ENCODE assay signal across 8 cellular contexts in the genomic region with DNA sequence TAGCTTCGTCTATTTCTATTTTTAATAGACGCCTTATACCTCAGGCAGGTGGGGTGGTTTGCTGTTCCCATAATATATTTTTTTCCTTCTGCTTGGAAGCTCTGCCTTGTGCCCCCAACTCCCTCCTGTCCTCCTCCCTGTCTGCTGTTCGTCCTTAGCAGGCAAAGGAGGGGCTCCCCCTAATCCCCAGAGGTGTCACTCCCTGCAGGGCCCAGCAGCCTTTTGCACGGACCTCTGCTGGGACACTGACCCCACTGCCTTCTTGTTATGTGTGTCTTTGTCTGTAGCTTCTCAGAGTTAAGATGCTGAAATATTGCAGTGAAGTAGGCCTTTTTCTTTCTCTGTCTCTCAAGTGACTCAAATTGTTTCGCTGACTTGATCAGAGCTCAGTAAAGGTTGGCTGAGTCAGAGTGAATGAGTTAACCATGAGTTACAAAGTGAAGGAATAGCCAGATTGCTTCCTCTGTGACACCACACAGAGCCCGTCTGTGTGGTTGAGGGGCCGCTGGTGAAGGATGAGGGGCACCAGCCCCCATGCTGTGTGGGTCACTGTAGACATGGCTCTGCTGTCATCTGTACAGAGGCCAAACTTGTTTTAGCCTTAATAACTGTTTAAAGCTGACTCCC. TPM values are rescaled to one million over a fixed set of nuclear protein-coding genes. Genes with fewer than 3 reads are reported as not detected.
DNase-seq lines count a peak whose midpoint lies in the region; ATAC-seq, FAIRE-seq and TF ChIP-seq lines count a peak whose summit lies in the region.
"Had no signal": no experiment of that assay in that cellular context is flagged by ENCODE, and none has a peak within 500 bp of the region (broad histone marks: within the 10 kb centered on the region; RNA-seq: fewer than 3 reads in every experiment).

No MANE protein-coding gene starts in this region.

- DNase-seq in GM12878 (ENCODE audit: low read depth, low spot score) (no peak), H9 (no peak), SJCRH30 (no peak)
- no peak for DNase-seq in NK-92 treated with Interleukin-12 subunit alpha and Interleukin-12 subunit beta, amount 100 ng/mL, for 24 hours (lab: John Stamatoyannopoulos, UW)
- DNase-seq: left cardiac atrium had no signal

- peaks cover 22% of the 10 kb centered on the region for H3K79me2 ChIP-seq in GM12878 (ENCODE audit: control insufficient read depth, insufficient read depth, low read length)
- no peaks in the 10 kb centered on the region for H3K79me2 ChIP-seq in H9 (ENCODE audit: insufficient read depth, low read length)

- H3K27ac ChIP-seq in GM12878 (ENCODE audit: control insufficient read depth, insufficient read depth) (peak overlapping the region; percentile 17), H9 (ENCODE audit: insufficient read length, low read depth, low read length) (no peak overlapping the region), SJCRH30 (no peak overlapping the region)

- H3K79me1 ChIP-seq in H9 (ENCODE audit: insufficient read depth, low read depth, low read length, poor library complexity, severe bottlenecking) = no peaks in the 10 kb centered on the region

- H3T11ph ChIP-seq in H9 (ENCODE audit: low read length) = no peak overlapping the region

- H3K18ac ChIP-seq in H9 (ENCODE audit: insufficient read length, low read depth, low read length) = no peak overlapping the region

- no peak overlapping the region for H3K23ac ChIP-seq in H9 (ENCODE audit: insufficient read length, low read depth, low read length)

- RAD21 ChIA-PET in GM12878 (lab: Charles Lee; ENCODE audit: unreplicated experiment) = interaction anchor here (0.7 to 4.8 kb wide), 6 partner anchors 10 to 137 kb away, joined by 3 to 35 read pairs (median 4); a partner anchor contains a TSS

- WGBS in GM12878 (ENCODE audit: insufficient coverage, insufficient replicate concordance, low lambda C conversion rate, missing lambda C conversion rate) = 27% methylated on average over 7 of the region's 7 CpGs
- WGBS in H9 (ENCODE audit: extremely low coverage, insufficient read length, low lambda C conversion rate) = no CpG with 5 or more reads among the region's 7 CpGs

- intact Hi-C loops in GM12878 (cut with micrococcal nuclease; ENCODE audit: unreplicated experiment) = no loop called here

- H3K4me3 ChIP-seq in GM12878 (no peak overlapping the region), skeletal muscle satellite cell (ENCODE audit: low read length) (no peak overlapping the region), SJCRH30 (no peak overlapping the region)

- no peak overlapping the region for H3K4me2 ChIP-seq in GM12878 (ENCODE audit: control insufficient read depth, insufficient read depth)
- H3K4me2 ChIP-seq in skeletal muscle satellite cell (ENCODE audit: low read length) = peak overlapping the region; percentile 33
- no peak overlapping the region for H3K4me2 ChIP-seq in H9 (ENCODE audit: insufficient read depth, insufficient read length, low read length)

- no peak overlapping the region for H2BK120ac ChIP-seq in H9 (ENCODE audit: low read depth, low read length, poor library complexity, severe bottlenecking)

- no TSS peak for BruUV-seq in GM12878 (replicated peaks; lab: Mats Ljungman, UMichigan)

- no peaks in the 10 kb centered on the region for H3K36me3 Mint-ChIP-seq in H9 (ENCODE audit: insufficient read depth in 1 of 3, low read depth in 3 of 3)

- no peak overlapping the region for H4K5ac ChIP-seq in H9 (ENCODE audit: insufficient read length, low read depth, low read length)

- no peak overlapping the region for H2AFZ ChIP-seq in GM12878 (ENCODE audit: control insufficient read depth, low read depth, low read length)
- no peak overlapping the region for H2AFZ ChIP-seq in H9 (ENCODE audit: low read length)

- no peak overlapping the region for H2BK5ac ChIP-seq in H9 (ENCODE audit: insufficient read length, low read length)

- TF ChIP-seq CTCF in GM12878 (IDR thresholded peaks at IDR 0.05 in 2 of 3, conservative IDR thresholded peaks at IDR 0.05 in 1 of 3; ENCODE audit: control insufficient read depth in 2 of 3, extremely low read depth in 1 of 3, insufficient read depth in 1 of 3, low read depth in 3 of 3, low read length in 3 of 3) = no peak
- TF ChIP-seq CTCF in H9 (conservative IDR thresholded peaks at IDR 0.05) = no peak

- H3K4me1 ChIP-seq in GM12878 (ENCODE audit: control insufficient read depth, insufficient read depth, low read length) = peaks cover 35% of the 10 kb centered on the region
- H3K4me1 ChIP-seq in skeletal muscle satellite cell (ENCODE audit: control insufficient read depth, insufficient read depth, low read length) = peaks cover 16% of the 10 kb centered on the region
- no peaks in the 10 kb centered on the region for H3K4me1 ChIP-seq in H9 (ENCODE audit: insufficient read depth, low read length)
- no peaks in the 10 kb centered on the region; the same call in 1 of the 2 replicates for H3K4me1 ChIP-seq in SJCRH30

- no peak overlapping the region; a peak in 1 of 5 replicates for H3K4me3 Mint-ChIP-seq in H9

- H3K27me3 ChIP-seq in GM12878 (replicated peaks in 1 of 2; ENCODE audit: control insufficient read depth in 2 of 2, insufficient read depth in 2 of 2, low read length in 1 of 2) (no peaks in the 10 kb centered on the region), skeletal muscle satellite cell (ENCODE audit: control insufficient read depth, insufficient read depth, low read length) (no peaks in the 10 kb centered on the region), H9 (ENCODE audit: insufficient read depth, low read length) (no peaks in the 10 kb centered on the region; the same call in 1 of the 2 replicates), SJCRH30 (no peaks in the 10 kb centered on the region)

- SMC1A ChIA-PET in GM12878 (lab: Charles Lee; ENCODE audit: uncharacterized antibody, unreplicated experiment) = interaction anchor here (0.7 to 1.8 kb wide), 13 partner anchors 9 to 237 kb away, joined by 3 to 12 read pairs (median 4); no protein-coding TSS in a partner anchor

- no peaks in the 10 kb centered on the region for H3K9me3 ChIP-seq in GM12878 (replicated peaks; ENCODE audit: control insufficient read depth, insufficient read depth, low read length)
- H3K9me3 ChIP-seq in skeletal muscle satellite cell (replicated peaks; ENCODE audit: low read length) = no peaks in the 10 kb centered on the region
- H3K9me3 ChIP-seq in H9 (ENCODE audit: control insufficient read depth, low read depth, low read length) = no peaks in the 10 kb centered on the region
- H3K9me3 ChIP-seq in SJCRH30 (replicated peaks) = no peaks in the 10 kb centered on the region

- no peak overlapping the region for H3K4ac ChIP-seq in H9 (ENCODE audit: low read depth, low read length)

- no peak overlapping the region for H2BK12ac ChIP-seq in H9 (ENCODE audit: insufficient read length, low read depth, low read length)

- no peak overlapping the region for H2AK5ac ChIP-seq in H9 (ENCODE audit: insufficient read length, low read length)

- TF ChIP-seq POLR2A in GM12878 (IDR thresholded peaks at IDR 0.05; ENCODE audit: low read depth, low read length) = no peak

- H3K23me2 ChIP-seq in H9 (ENCODE audit: insufficient read length, low read depth, low read length, poor library complexity, severe bottlenecking) = no peaks in the 10 kb centered on the region

- H3K27me3 Mint-ChIP-seq in H9 (ENCODE audit: low read depth) = peaks cover 3% of the 10 kb centered on the region; the same call in 1 of the 2 replicates

- H2BK15ac ChIP-seq in H9 (ENCODE audit: low read depth, low read length) = no peak overlapping the region

- CTCF ChIA-PET in GM12878 (lab: Yijun Ruan, JAX) = interaction anchor here (0.8 to 1.3 kb wide), 3 partner anchors 25 to 80 kb away, joined by 3 to 4 read pairs (median 3); no protein-coding TSS in a partner anchor

- no peaks in the 10 kb centered on the region for H3K9me3 Mint-ChIP-seq in H9

- H4K91ac ChIP-seq in H9 (ENCODE audit: insufficient read length, low read depth, low read length) = no peak overlapping the region

- TF ChIP-seq RAD21 in GM12878 (IDR thresholded peaks at IDR 0.05; ENCODE audit: insufficient read depth, low read depth, low read length) = no peak

- no peak overlapping the region; a peak in 1 of 7 replicates for H3K27ac Mint-ChIP-seq in H9

- POLR2A ChIA-PET in GM12878 (lab: Charles Lee) = interaction anchor here (0.9 to 1.3 kb wide), 2 partner anchors 19 to 46 kb away, joined by 3 read pairs; no protein-coding TSS in a partner anchor

- H3K36me3 ChIP-seq in GM12878 (ENCODE audit: control insufficient read depth in 2 of 2, insufficient read depth in 2 of 2, low read length in 1 of 2) (peaks cover 0 to 3% of the 10 kb centered on the region in 2 experiments; a peak in 2 of 4 replicates), skeletal muscle satellite cell (ENCODE audit: insufficient read depth, low read length) (no peaks in the 10 kb centered on the region), SJCRH30 (no peaks in the 10 kb centered on the region)

- no peaks in the 10 kb centered on the region for H4K20me1 ChIP-seq in GM12878 (ENCODE audit: control insufficient read depth, insufficient read depth)
- H4K20me1 ChIP-seq in H9 (ENCODE audit: control insufficient read depth, insufficient read depth, insufficient read length) = no peaks in the 10 kb centered on the region

- in situ Hi-C loops in GM12878 (cut with MboI) = no loop called here

- H4K8ac ChIP-seq in H9 (replicated peaks; ENCODE audit: insufficient read length, low read depth, low read length) = no peak overlapping the region

- H3K4me1 Mint-ChIP-seq in H9 = peaks cover 2 to 14% of the 10 kb centered on the region in 2 experiments; a peak in 3 of 4 replicates

- no peak overlapping the region for H3K14ac ChIP-seq in H9 (ENCODE audit: insufficient read depth, low read length)

- H2BK20ac ChIP-seq in H9 (ENCODE audit: low read depth, low read length, poor library complexity, severe bottlenecking) = no peak overlapping the region

- H3K9ac ChIP-seq in GM12878 (ENCODE audit: control insufficient read depth, insufficient read depth, low read length) (0 out of 2 replicates have a peak overlapping the region, but pooled peaks have one; percentile 24), skeletal muscle satellite cell (ENCODE audit: low read depth, low read length) (no peak overlapping the region), H9 (ENCODE audit: extremely low read depth, insufficient read length, low read length) (no peak overlapping the region)

- ATAC-seq in GM18909 (IDR thresholded peaks at IDR 0.05; ENCODE audit: poor library complexity, unreplicated experiment) (peak; percentile 79), HG02943 (IDR thresholded peaks at IDR 0.05; ENCODE audit: low read depth, unreplicated experiment) (peak; percentile 60), GM12878 (peak; percentile 64)

- no peak for FAIRE-seq in GM12878 (lab: Jason Lieb, UNC)

- TF ChIP-seq EP300 in GM12878 (IDR thresholded peaks at IDR 0.05; ENCODE audit: borderline replicate concordance in 1 of 2, control insufficient read depth in 1 of 2, low read depth in 2 of 2, low read length in 2 of 2) = no peak

- H3K56ac ChIP-seq in H9 (ENCODE audit: insufficient read length, low read depth, low read length) = no peak overlapping the region

RNA-seq across cellular contexts. Expression of a gene that starts 47.7 kb away (rescaled TPM):
- total RNA-seq in GM12878 (2013; cell fraction: nucleolus; rRNA removed) = 80.0 and 82.5 TPM in 2 replicates
- total RNA-seq in GM12878 (2014; rRNA removed) (15.4 and 15.6 TPM in 2 replicates), GM12878 (2014; rRNA removed; fragmentation: Illumina TruSeq; extraction: Trizol) (12.7 and 13.5 TPM in 2 replicates), GM12878 (2021) (28.2 and 30.8 TPM in 2 replicates), H9 (2021) (1.3 TPM in 2 replicates)
- polyA plus RNA-seq in GM12878 (2011; ENCODE audit: low read depth) = 4.6 TPM
- polyA plus RNA-seq in GM12878 (2011; rRNA removed) (6.4 and 6.7 TPM in 2 replicates), GM12878 (2014; fragmentation: Illumina TruSeq; extraction: Trizol) (8.3 and 11.2 TPM in 2 replicates), GM12878 (2014; fragmentation: Nextera tagmentation; extraction: Ambion mirVana) (1 to 10 TPM; 2.6 to 3.0 TPM), GM12878 (2014; rRNA removed) (10.9 TPM in 2 replicates), GM12878 (2016; fragmentation: Nextera tagmentation; extraction: Ambion mirVana) (10 to 100 TPM; 11.7 to 20.5 TPM)
- polyA plus RNA-seq in GM12878 (2011; cell fraction: cytosol; rRNA removed) = 5.0 and 5.4 TPM in 2 replicates
- 12.7 and 14.2 TPM in 2 replicates for polyA plus RNA-seq in GM12878 (2011; cell fraction: nucleus; rRNA removed)
- 6.2 and 7.3 TPM in 2 replicates for polyA plus RNA-seq in GM12878 (2012)
- 25.6 and 28.1 TPM in 2 replicates for polyA minus RNA-seq in GM12878 (2011; rRNA and poly(A)+ RNA removed)
- polyA minus RNA-seq in GM12878 (2011; cell fraction: cytosol; rRNA and poly(A)+ RNA removed) = 8.9 and 12.7 TPM in 2 replicates
- 49.2 and 86.5 TPM in 2 replicates for polyA minus RNA-seq in GM12878 (2011; cell fraction: nucleus; rRNA and poly(A)+ RNA removed)
- total RNA-seq in skeletal muscle satellite cell (2012; rRNA removed) = 4.4 and 4.6 TPM in 2 replicates
- total RNA-seq in SJCRH30 (2014; rRNA removed; shearing (Covaris generic)) = 9.8 and 11.9 TPM in 2 replicates
